In genomic region chr11:64520013-64520412, GRCh38 we compare ENCODE assay signal across 28 cellular contexts. TPM values are rescaled to one million over a fixed set of nuclear protein-coding genes. Genes with fewer than 3 reads are reported as not detected.
"Had no signal": no experiment of that assay in that cellular context is flagged by ENCODE, and none has a peak within 500 bp of the region (broad histone marks: within the 10 kb centered on the region; RNA-seq: fewer than 3 reads in every experiment).

No MANE protein-coding gene starts in this region.

- H3K4me1 ChIP-seq: stomach, suprapubic skin, testis, thyroid gland, tibial artery, tibial nerve, transverse colon, upper lobe of left lung, uterus, vagina had no signal

- H3K27me3 ChIP-seq: testis, thyroid gland, upper lobe of left lung, uterus, vagina had no signal

- DNase-seq: stimulated activated CD4-positive, alpha-beta T cell treated with anti-CD3 and anti-CD28 coated beads, Interleukin-2, amount 100 ng/mL, for 48 hours; stimulated activated CD4-positive, alpha-beta T cell treated with anti-CD3 and anti-CD28 coated beads, Interleukin-4, amount 100 ng/mL, for 1 hour; stimulated activated CD4-positive, alpha-beta T cell treated with anti-CD3 and anti-CD28 coated beads, Interleukin-4, amount 100 ng/mL, for 24 hours; stimulated activated CD4-positive, alpha-beta T cell treated with anti-CD3 and anti-CD28 coated beads, Interleukin-4, amount 100 ng/mL, for 4 hours; stimulated activated CD8-positive, alpha-beta memory T cell treated with anti-CD3 and anti-CD28 coated beads, Interleukin-4, amount 100 ng/mL, for 48 hours; stimulated activated naive B cell treated with anti-CD40 and anti-IgM and Interleukin-4, amounts not matched to agents 10 μg/mL and 1 μg/mL and 100 μg/mL, for 72 hours; stimulated activated naive CD4-positive, alpha-beta T cell; stimulated activated naive CD4-positive, alpha-beta T cell treated with Interleukin-2 at 50 U/mL for 16 hours; stimulated activated naive CD8-positive, alpha-beta T cell treated with anti-CD3 and anti-CD28 coated beads, Interleukin-15, amount 100 ng/mL, for 72 hours; stimulated activated naive CD8-positive, alpha-beta T cell treated with anti-CD3 and anti-CD28 coated beads, Interleukin-15, Interleukin-2, amounts not matched to agents 100 U/mL and 50 U/mL, for 24 hours; stomach; substantia nigra; testis; thyroid gland; transverse colon; trophoblast cell; upper lobe of left lung; uterus had no signal

- H3K36me3 ChIP-seq: stomach, suprapubic skin, thoracic aorta, thyroid gland, tibial artery, tibial nerve, transverse colon, upper lobe of left lung, uterus, vagina had no signal

- H3K27ac ChIP-seq: stomach, suprapubic skin, testis, thoracic aorta, thyroid gland, tibial artery, tibial nerve, transverse colon, upper lobe of left lung, uterus, vagina had no signal

- ATAC-seq: stimulated activated effector memory CD8-positive, alpha-beta T cell treated with anti-CD3 and anti-CD28 coated beads, Interleukin-12 subunit alpha, Interleukin-12 subunit beta, amount 100 ng/mL, for 72 hours; stimulated activated memory B cell treated with anti-CD40 and anti-IgM and Interleukin-4, amounts not matched to agents 10 μg/mL and 1 μg/mL and 100 μg/mL, for 72 hours; stimulated activated naive B cell treated with anti-CD40 and anti-IgM and Interleukin-4, amounts not matched to agents 10 μg/mL and 1 μg/mL and 100 μg/mL, for 72 hours; stimulated activated naive CD8-positive, alpha-beta T cell treated with anti-CD3 and anti-CD28 coated beads, Interleukin-15, amount 100 ng/mL, for 72 hours; stimulated activated naive CD8-positive, alpha-beta T cell treated with anti-CD3 and anti-CD28 coated beads, Interleukin-15, Interleukin-2, amounts not matched to agents 100 U/mL and 50 U/mL, for 24 hours had no signal

- H3K9me3 ChIP-seq: testis, thyroid gland, transverse colon, uterus, vagina had no signal

- H3K4me3 ChIP-seq: stomach, suprapubic skin, testis, thoracic aorta, thyroid gland, tibial artery, tibial nerve, transverse colon, upper lobe of left lung, uterus, vagina had no signal

RNA-seq across cellular contexts. Expression of gene SLC22A11, which starts 35.7 kb away (rescaled TPM):
- total RNA-seq: stomach, subcutaneous adipose tissue, suprapubic skin, temporal lobe, thoracic aorta, thyroid gland, tibial nerve, transverse colon, upper lobe of left lung, urinary bladder had no signal
- polyA plus RNA-seq: stomach had no signal
